Comparison of ENCODE assay signal across 1 cellular context in genomic region chr1:22038036-22038435, GRCh38.
A peak's percentile ranks its signal among the peaks of the same experiment; 100 is the strongest.
TF ChIP-seq lines count a peak whose summit lies in the region.

No MANE protein-coding gene starts in this region.

TF ChIP-seq in K562, 482 proteins besides CTCF, POLR2A, EP300 and RAD21 (continued from another document and continues in another):
- TF ChIP-seq MGA (IDR thresholded peaks at IDR 0.05): 0 out of 2 replicates have a peak, but pooled peaks have one; percentile 5
- no peak for TF ChIP-seq MITF (IDR thresholded peaks at IDR 0.05)
- no peak for TF ChIP-seq CHD2 (IDR thresholded peaks at IDR 0.05; ENCODE audit: low read depth, low read length)
- peak; percentile 69 for TF ChIP-seq ZNF316 (IDR thresholded peaks at IDR 0.05)
- no peak for TF ChIP-seq TCF7 (IDR thresholded peaks at IDR 0.05; ENCODE audit: borderline replicate concordance)
- no peak for TF ChIP-seq NKRF (IDR thresholded peaks at IDR 0.05; ENCODE audit: borderline replicate concordance)
- 0 out of 4 replicates have a peak, but pooled peaks of 1 of the 2 experiments have one; percentile 28 for TF ChIP-seq NRF1 (conservative IDR thresholded peaks at IDR 0.05 in 1 of 2, IDR thresholded peaks at IDR 0.05 in 1 of 2)
- TF ChIP-seq TFE3 (CRISPR knock-in tag; IDR thresholded peaks at IDR 0.05): peak; percentile 46
- TF ChIP-seq HDAC2 (IDR thresholded peaks at IDR 0.05): no peak
- TF ChIP-seq ZBTB49 (CRISPR knock-in tag; IDR thresholded peaks at IDR 0.05; ENCODE audit: borderline replicate concordance): no peak
- TF ChIP-seq PHB (CRISPR knock-in tag; IDR thresholded peaks at IDR 0.05): no peak
- peak; percentile 54; the same call in 1 of the 2 replicates for TF ChIP-seq USF1 (CRISPR knock-in tag; IDR thresholded peaks at IDR 0.05)
- TF ChIP-seq E2F8 (IDR thresholded peaks at IDR 0.05; ENCODE audit: low read depth, partially characterized antibody): no peak
- TF ChIP-seq NCOA4 (IDR thresholded peaks at IDR 0.05; ENCODE audit: partially characterized antibody): no peak
- peak; percentile 72; the same call in 1 of the 2 replicates for TF ChIP-seq MAFG (tag; conservative IDR thresholded peaks at IDR 0.05)
- TF ChIP-seq NEUROD1 (IDR thresholded peaks at IDR 0.05; ENCODE audit: borderline replicate concordance, low read depth, low read length, partially characterized antibody): no peak
- TF ChIP-seq CXXC5 (CRISPR knock-in tag; IDR thresholded peaks at IDR 0.05): peak; percentile 17; the same call in 1 of the 2 replicates
- no peak for TF ChIP-seq BCL6 (CRISPR knock-in tag; IDR thresholded peaks at IDR 0.05)
- no peak for TF ChIP-seq PCBP1 (IDR thresholded peaks at IDR 0.05; ENCODE audit: low read depth, low read length, poor library complexity, severe bottlenecking)
- no peak for TF ChIP-seq NCOA2 (IDR thresholded peaks at IDR 0.05; ENCODE audit: partially characterized antibody in 2 of 2)
- TF ChIP-seq NR0B1 (IDR thresholded peaks at IDR 0.05; ENCODE audit: partially characterized antibody): no peak
- 0 out of 2 replicates have a peak, but pooled peaks have one; percentile 2 for TF ChIP-seq MAFF (IDR thresholded peaks at IDR 0.05; ENCODE audit: low read length)
- TF ChIP-seq SIN3B (IDR thresholded peaks at IDR 0.05; ENCODE audit: low read depth): no peak
- TF ChIP-seq SETDB1 (IDR thresholded peaks at IDR 0.05; ENCODE audit: low read length): no peak
- no peak for TF ChIP-seq E2F1 (CRISPR knock-in tag; IDR thresholded peaks at IDR 0.05)
- no peak for TF ChIP-seq CREM (IDR thresholded peaks at IDR 0.05; ENCODE audit: low read depth)
- TF ChIP-seq PHF21A (IDR thresholded peaks at IDR 0.05; ENCODE audit: borderline replicate concordance, low read depth): no peak
- TF ChIP-seq TBL1XR1 (IDR thresholded peaks at IDR 0.05; ENCODE audit: low read length in 2 of 2): no peak
